1 cellular context compared by ENCODE assay signal in the genomic region with DNA sequence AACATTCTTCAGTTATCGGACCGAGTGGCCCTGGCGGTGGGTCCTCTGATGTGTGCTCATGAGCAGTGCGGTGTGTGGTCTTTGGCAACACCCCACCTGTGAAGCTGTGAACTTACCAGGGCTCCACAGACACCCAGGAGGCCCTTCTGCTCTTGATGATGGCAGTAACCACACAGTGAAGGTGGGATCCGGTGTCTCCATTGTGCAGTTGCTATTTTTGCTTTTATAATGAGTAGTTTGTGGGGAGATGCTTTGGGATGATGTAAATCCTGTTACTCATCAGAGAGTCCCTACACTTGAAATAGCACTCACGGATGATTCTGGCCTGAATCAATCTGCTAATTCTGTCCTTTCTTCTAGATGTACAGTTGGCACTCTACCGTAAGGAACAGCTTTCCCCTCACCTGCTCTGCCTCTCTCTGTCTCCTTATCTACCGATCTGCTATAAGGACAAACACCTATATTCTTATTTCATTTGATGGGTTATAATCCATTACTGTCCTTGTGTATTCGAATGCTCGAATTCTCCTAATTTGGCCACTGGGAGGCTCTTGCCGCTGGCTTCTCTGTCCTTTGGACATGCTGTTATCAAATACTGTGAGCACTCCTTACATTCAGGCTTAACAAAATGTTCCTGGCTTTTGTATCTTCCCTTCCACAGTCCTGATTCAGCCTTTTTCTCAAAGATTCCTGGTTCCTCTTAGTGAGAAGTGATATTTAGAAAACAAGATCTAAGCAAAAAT.
TF ChIP-seq lines count a peak whose summit lies in the region.

No MANE protein-coding gene starts in this region.

TF ChIP-seq in HCT116, 20 proteins besides CTCF, POLR2A, EP300 and RAD21:
- TF ChIP-seq, protein P1, sequence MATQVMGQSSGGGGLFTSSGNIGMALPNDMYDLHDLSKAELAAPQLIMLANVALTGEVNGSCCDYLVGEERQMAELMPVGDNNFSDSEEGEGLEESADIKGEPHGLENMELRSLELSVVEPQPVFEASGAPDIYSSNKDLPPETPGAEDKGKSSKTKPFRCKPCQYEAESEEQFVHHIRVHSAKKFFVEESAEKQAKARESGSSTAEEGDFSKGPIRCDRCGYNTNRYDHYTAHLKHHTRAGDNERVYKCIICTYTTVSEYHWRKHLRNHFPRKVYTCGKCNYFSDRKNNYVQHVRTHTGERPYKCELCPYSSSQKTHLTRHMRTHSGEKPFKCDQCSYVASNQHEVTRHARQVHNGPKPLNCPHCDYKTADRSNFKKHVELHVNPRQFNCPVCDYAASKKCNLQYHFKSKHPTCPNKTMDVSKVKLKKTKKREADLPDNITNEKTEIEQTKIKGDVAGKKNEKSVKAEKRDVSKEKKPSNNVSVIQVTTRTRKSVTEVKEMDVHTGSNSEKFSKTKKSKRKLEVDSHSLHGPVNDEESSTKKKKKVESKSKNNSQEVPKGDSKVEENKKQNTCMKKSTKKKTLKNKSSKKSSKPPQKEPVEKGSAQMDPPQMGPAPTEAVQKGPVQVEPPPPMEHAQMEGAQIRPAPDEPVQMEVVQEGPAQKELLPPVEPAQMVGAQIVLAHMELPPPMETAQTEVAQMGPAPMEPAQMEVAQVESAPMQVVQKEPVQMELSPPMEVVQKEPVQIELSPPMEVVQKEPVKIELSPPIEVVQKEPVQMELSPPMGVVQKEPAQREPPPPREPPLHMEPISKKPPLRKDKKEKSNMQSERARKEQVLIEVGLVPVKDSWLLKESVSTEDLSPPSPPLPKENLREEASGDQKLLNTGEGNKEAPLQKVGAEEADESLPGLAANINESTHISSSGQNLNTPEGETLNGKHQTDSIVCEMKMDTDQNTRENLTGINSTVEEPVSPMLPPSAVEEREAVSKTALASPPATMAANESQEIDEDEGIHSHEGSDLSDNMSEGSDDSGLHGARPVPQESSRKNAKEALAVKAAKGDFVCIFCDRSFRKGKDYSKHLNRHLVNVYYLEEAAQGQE (IDR thresholded peaks at IDR 0.05; ENCODE audit: low read depth): no peak
- TF ChIP-seq EZH2phosphoT487 (IDR thresholded peaks at IDR 0.05; ENCODE audit: borderline replicate concordance): no peak
- TF ChIP-seq ZBTB33 (IDR thresholded peaks at IDR 0.05; ENCODE audit: extremely low read depth, insufficient replicate concordance, low read length): no peak
- no peak for TF ChIP-seq POLR2AphosphoS5 (IDR thresholded peaks at IDR 0.05; ENCODE audit: low read depth, low read length)
- TF ChIP-seq CEBPB (IDR thresholded peaks at IDR 0.05; ENCODE audit: low read depth): no peak
- TF ChIP-seq, protein P2, sequence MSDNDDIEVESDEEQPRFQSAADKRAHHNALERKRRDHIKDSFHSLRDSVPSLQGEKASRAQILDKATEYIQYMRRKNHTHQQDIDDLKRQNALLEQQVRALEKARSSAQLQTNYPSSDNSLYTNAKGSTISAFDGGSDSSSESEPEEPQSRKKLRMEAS (IDR thresholded peaks at IDR 0.05): no peak
- TF ChIP-seq CBX3 (IDR thresholded peaks at IDR 0.05; ENCODE audit: low read depth): no peak
- TF ChIP-seq YY1 (IDR thresholded peaks at IDR 0.05; ENCODE audit: extremely low read depth, insufficient replicate concordance, low read depth, low read length): no peak
- no peak for TF ChIP-seq ELF1 (IDR thresholded peaks at IDR 0.05; ENCODE audit: borderline replicate concordance, low read depth)
